ENCODE assay signal across 6 cellular contexts in genomic region chr1:30267856-30268255, GRCh38.
"Had no signal": no experiment of that assay in that cellular context is flagged by ENCODE, and none has a peak within 500 bp of the region (broad histone marks: within the 10 kb centered on the region; RNA-seq: fewer than 3 reads in every experiment).

No MANE protein-coding gene starts in this region.

- DNase-seq: H9, HCEC 1CT, HFFc6 had no signal

- H3K4me3 ChIP-seq: GM23338 had no signal

- H3K27ac ChIP-seq: HL-60 had no signal

- ATAC-seq: GM23338, HepG2 had no signal
